ENCODE assay signal across 8 cellular contexts in the genomic region with DNA sequence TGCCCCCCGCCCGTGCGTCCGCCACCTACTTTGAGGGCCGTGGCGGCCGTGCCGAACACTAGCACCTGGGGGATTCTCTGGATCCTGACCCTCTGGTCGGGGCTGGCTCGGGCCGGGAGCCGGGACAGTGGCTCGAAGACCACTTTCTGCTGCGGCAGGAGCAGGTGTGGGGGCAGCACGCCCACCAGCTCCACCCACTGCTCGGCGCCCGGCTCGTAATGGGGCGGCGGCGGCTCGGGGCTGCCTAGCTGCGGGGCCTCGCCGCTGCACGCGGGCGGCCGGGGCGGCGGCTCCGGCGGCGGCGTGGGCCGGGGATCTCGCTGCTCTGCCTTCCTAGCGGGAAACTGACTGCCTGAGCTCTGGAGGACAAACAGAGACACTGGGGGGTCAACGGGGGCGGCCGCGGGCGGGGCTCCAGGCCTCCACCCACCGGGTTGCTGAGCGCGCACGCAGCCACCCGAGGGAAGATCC. TPM values are rescaled to one million over a fixed set of nuclear protein-coding genes. Genes with fewer than 3 reads are reported as not detected.
DNase-seq lines count a peak whose midpoint lies in the region; ATAC-seq and TF ChIP-seq lines count a peak whose summit lies in the region.
"Had no signal": no experiment of that assay in that cellular context is flagged by ENCODE, and none has a peak within 500 bp of the region (broad histone marks: within the 10 kb centered on the region; RNA-seq: fewer than 3 reads in every experiment).

No MANE protein-coding gene starts in this region.

- DNase-seq in activated T-cell treated with anti-CD3 and anti-CD28 coated beads, Interleukin-2, amount 50 U/mL, for 1 hour = peak; percentile 49
- DNase-seq in activated T-cell treated with anti-CD3 and anti-CD28 coated beads for 4 hours (no peak), tibial nerve (ENCODE audit: low spot score in 2 of 2) (no peak), NCI-H187 treated with DMSO at 0.1 percent for 48 hours (lab: John Stamatoyannopoulos, UW) (no peak)
- DNase-seq: occipital lobe had no signal

- no peak for ATAC-seq in HG03469 (IDR thresholded peaks at IDR 0.05; ENCODE audit: unreplicated experiment)

- WGBS in tibial nerve, 2 donors = 0 to 3% methylated on average over 32 to 42 of the region's 49 CpGs

- no peak for TF ChIP-seq CTCF in tibial nerve (IDR thresholded peaks at IDR 0.05)

- no peak for TF ChIP-seq EP300 in tibial nerve (IDR thresholded peaks at IDR 0.05)

- TF ChIP-seq POLR2A in tibial nerve (IDR thresholded peaks at IDR 0.05) = no peak

- H3K9ac ChIP-seq in iPS-18a (ENCODE audit: low read length) = peak overlapping the region; percentile 61

- H3K4me3 ChIP-seq in iPS-18a (ENCODE audit: low read length) (peak overlapping the region; percentile 59), tibial nerve (peak overlapping the region; percentile 21 to 59 (median 46))

- H3K27ac ChIP-seq in iPS-18a (ENCODE audit: low read length) (no peak overlapping the region), tibial nerve (peak overlapping the region; percentile 17 to 81 (median 66))

- H3K36me3 ChIP-seq in iPS-18a (ENCODE audit: control insufficient read depth, low read depth, low read length) = peaks cover 4% of the 10 kb centered on the region
- peaks cover 0 to 66% (median 0%) of the 10 kb centered on the region in 3 donors for H3K36me3 ChIP-seq in tibial nerve

- no peaks in the 10 kb centered on the region for H3K9me3 ChIP-seq in iPS-18a (ENCODE audit: control insufficient read depth, low read depth, low read length)
- no peaks in the 10 kb centered on the region for H3K9me3 ChIP-seq in tibial nerve

- H3K27me3 ChIP-seq in iPS-18a (ENCODE audit: control insufficient read depth, insufficient read depth, low read length) (no peaks in the 10 kb centered on the region), tibial nerve (no peaks in the 10 kb centered on the region)

- H3K4me1 ChIP-seq in iPS-18a (ENCODE audit: control insufficient read depth, low read depth, low read length) = peaks cover 6% of the 10 kb centered on the region
- peaks cover 0 to 26% (median 14%) of the 10 kb centered on the region in 4 donors for H3K4me1 ChIP-seq in tibial nerve

RNA-seq across cellular contexts. Expression of gene DCAF15, which starts 26.4 kb away (rescaled TPM):
- 10 to 100 TPM; 14.3 to 31.5 (median 19.3) TPM for total RNA-seq in tibial nerve

RNA-seq across cellular contexts. Expression of gene RFX1, which starts 27.4 kb away (rescaled TPM):
- 1 to 10 TPM; 3.1 to 8.4 (median 6.0) TPM for total RNA-seq in tibial nerve

RNA-seq across cellular contexts. Expression of gene PODNL1, which starts 40.5 kb away (rescaled TPM):
- 10 to 100 TPM in 3 of 4 donors, 1 to 10 TPM in 1; 9.4 to 45.7 (median 20.7) TPM for total RNA-seq in tibial nerve
- total RNA-seq: activated T-helper 1 cell treated with anti-CD3 and anti-CD28 coated beads, Interleukin-12 subunit alpha, Interleukin-12 subunit beta, Interleukin-2, Interleukin-4 antibody, amounts not matched to agents 30 ng/mL and 10 ng/mL and 1 ng/mL, durations not matched to agents 14 hours and 24 hours and 36 hours; occipital lobe had no signal

RNA-seq across cellular contexts. Expression of gene RLN3, which starts 49.2 kb away (rescaled TPM):
- not detected for total RNA-seq in tibial nerve
- total RNA-seq: activated T-helper 1 cell treated with anti-CD3 and anti-CD28 coated beads, Interleukin-12 subunit alpha, Interleukin-12 subunit beta, Interleukin-2, Interleukin-4 antibody, amounts not matched to agents 30 ng/mL and 10 ng/mL and 1 ng/mL, durations not matched to agents 14 hours and 24 hours and 36 hours; occipital lobe had no signal

RNA-seq across cellular contexts. Expression of gene IL27RA, which starts 52.8 kb away (rescaled TPM):
- total RNA-seq in tibial nerve = 1 to 10 TPM; 2.4 to 3.5 (median 3.0) TPM
